Comparison of ENCODE assay signal across 12 cellular contexts in the genomic region with DNA sequence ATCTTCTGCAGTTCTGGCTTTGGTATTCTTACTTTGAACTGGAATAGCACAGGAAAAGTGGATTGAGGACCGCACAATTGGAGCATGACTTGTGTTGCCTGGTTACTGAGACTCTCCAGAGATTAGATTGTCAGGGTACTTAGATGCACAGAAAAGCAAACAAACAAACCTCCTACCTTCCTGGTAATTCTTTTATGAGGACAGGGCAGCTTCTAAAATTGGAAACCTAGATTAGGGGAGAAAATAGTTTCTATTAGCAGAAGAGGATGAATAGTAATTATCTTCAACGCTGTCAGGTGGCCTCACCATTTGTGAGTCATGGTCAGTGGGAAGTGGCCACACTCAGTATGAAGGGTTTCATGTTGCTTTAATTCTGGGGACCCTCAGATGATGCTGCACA.
DNase-seq lines count a peak whose midpoint lies in the region; TF ChIP-seq lines count a peak whose summit lies in the region.
"Had no signal": no experiment of that assay in that cellular context is flagged by ENCODE, and none has a peak within 500 bp of the region (broad histone marks: within the 10 kb centered on the region; RNA-seq: fewer than 3 reads in every experiment).

No MANE protein-coding gene starts in this region.

- H3K4me3 ChIP-seq in cardiac muscle cell, result no peak overlapping the region
- H3K4me3 ChIP-seq: psoas muscle had no signal

- peak; percentile 76 for DNase-seq in NCI-H1092 treated with DMSO at 0.1 percent for 48 hours (lab: John Stamatoyannopoulos, UW)
- DNase-seq in NCI-H2227 treated with DMSO at 0.1 percent for 48 hours (lab: John Stamatoyannopoulos, UW), result peak; percentile 71
- peak in 1 of 2 donors; percentile 71 for DNase-seq in cardiac muscle cell (ENCODE audit: low read depth in 1 of 2, low spot score in 1 of 2)
- DNase-seq in renal cortical epithelial cell (ENCODE audit: low read depth), result peak; percentile 30
- DNase-seq in HK-2 (ENCODE audit: unreplicated experiment), result no peak
- no peak for DNase-seq in globus pallidus (ENCODE audit: low spot score)
- DNase-seq in stimulated activated CD4-positive, alpha-beta T cell treated with anti-CD3 and anti-CD28 coated beads, Interleukin-15, amount 100 ng/mL, for 24 hours, result no peak
- DNase-seq: activated CD4-positive, alpha-beta T cell treated with anti-CD3 and anti-CD28 coated beads, Interleukin-2, amount 50 U/mL, for 1 hour; activated T-cell treated with anti-CD3 and anti-CD28 coated beads, Interleukin-2, amount 50 U/mL, for 24 hours; CD4-positive, CD25-positive, alpha-beta regulatory T cell; glutamatergic neuron; psoas muscle had no signal

- peak overlapping the region; percentile 93 for H3K27ac ChIP-seq in cardiac muscle cell
- H3K27ac ChIP-seq: psoas muscle had no signal

- TF ChIP-seq CTCF in cardiac muscle cell (IDR thresholded peaks at IDR 0.05; ENCODE audit: low read depth, low read length), result no peak

- peaks cover 59% of the 10 kb centered on the region for H3K4me1 ChIP-seq in cardiac muscle cell (ENCODE audit: low read depth)
- H3K4me1 ChIP-seq: psoas muscle had no signal

- H3K36me3 ChIP-seq in cardiac muscle cell, result no peaks in the 10 kb centered on the region

- no peaks in the 10 kb centered on the region for H3K9me3 ChIP-seq in cardiac muscle cell (ENCODE audit: low read depth)
- H3K9me3 ChIP-seq: psoas muscle had no signal

- H3K27me3 ChIP-seq in cardiac muscle cell, result no peaks in the 10 kb centered on the region

Comparison
In these comparisons a context has a peak if more than half of its experiments do, and no peak if none do; other contexts are left out.
1. DNase-seq: peak in NCI-H1092 treated with DMSO at 0.1 percent for 48 hours (single experiment), NCI-H2227 treated with DMSO at 0.1 percent for 48 hours (single experiment) and renal cortical epithelial cell (single experiment); none in HK-2 (single experiment), globus pallidus (single experiment) and stimulated activated CD4-positive, alpha-beta T cell treated with anti-CD3 and anti-CD28 coated beads, Interleukin-15, amount 100 ng/mL, for 24 hours (single experiment).